Comparison of ENCODE assay signal across 1 cellular context in the genomic region with DNA sequence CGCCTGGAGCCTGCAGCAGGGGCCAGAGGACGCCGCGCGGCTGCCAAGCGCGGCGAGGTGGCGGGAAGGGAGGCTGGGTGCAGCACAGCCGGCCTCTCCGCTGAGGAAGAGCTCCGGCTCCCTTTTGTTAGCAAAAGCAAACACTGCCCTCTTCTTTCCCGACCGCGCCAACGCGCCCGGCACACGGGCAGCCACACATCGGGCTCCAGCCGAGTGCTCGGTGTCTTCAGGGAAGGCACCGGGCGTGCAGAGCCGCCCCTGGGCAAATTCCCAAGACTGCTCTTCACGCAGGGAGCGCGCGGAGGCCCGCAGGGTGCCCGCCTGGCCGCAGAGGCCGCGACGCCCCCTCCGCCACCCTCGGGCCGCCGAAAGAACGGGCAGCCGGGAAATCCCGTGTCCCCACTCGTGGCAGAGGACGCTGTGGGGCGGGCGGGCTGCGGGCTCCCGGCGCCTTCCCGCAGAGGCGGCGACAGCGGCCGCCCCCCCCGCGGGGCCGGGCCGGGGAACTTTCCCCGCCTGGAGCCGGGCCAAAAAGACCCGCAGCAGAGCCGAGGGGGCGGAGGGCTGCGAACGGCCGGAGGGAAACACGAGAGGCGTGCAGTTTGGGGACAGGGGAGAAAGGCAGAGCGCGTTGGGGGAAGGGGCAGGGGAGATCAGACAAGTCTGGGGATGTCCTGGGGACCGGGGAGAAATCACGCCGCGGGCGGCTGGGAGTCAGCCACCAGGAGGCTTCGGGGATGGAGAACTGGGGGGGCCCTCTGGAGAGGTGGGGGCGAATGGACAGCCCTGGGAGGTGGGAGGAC.
A peak's percentile ranks its signal among the peaks of the same experiment; 100 is the strongest.
TF ChIP-seq lines count a peak whose summit lies in the region.

No MANE protein-coding gene starts in this region.

TF ChIP-seq in HepG2, 621 proteins besides CTCF, POLR2A, EP300 and RAD21 (continued from another document and continues in another):
- TF ChIP-seq, protein P1, sequence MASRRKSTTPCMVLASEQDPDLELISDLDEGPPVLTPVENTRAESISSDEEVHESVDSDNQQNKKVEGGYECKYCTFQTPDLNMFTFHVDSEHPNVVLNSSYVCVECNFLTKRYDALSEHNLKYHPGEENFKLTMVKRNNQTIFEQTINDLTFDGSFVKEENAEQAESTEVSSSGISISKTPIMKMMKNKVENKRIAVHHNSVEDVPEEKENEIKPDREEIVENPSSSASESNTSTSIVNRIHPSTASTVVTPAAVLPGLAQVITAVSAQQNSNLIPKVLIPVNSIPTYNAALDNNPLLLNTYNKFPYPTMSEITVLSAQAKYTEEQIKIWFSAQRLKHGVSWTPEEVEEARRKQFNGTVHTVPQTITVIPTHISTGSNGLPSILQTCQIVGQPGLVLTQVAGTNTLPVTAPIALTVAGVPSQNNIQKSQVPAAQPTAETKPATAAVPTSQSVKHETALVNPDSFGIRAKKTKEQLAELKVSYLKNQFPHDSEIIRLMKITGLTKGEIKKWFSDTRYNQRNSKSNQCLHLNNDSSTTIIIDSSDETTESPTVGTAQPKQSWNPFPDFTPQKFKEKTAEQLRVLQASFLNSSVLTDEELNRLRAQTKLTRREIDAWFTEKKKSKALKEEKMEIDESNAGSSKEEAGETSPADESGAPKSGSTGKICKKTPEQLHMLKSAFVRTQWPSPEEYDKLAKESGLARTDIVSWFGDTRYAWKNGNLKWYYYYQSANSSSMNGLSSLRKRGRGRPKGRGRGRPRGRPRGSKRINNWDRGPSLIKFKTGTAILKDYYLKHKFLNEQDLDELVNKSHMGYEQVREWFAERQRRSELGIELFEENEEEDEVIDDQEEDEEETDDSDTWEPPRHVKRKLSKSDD (CRISPR knock-in tag; IDR thresholded peaks at IDR 0.05; ENCODE audit: low read depth), result no peak
- TF ChIP-seq SETDB1 (CRISPR knock-in tag; IDR thresholded peaks at IDR 0.05; ENCODE audit: borderline replicate concordance) (no peak), PCBP2 (optimal IDR thresholded peaks at IDR 0.05; ENCODE audit: low read depth, low read length, poor library complexity, severe bottlenecking) (no peak), POLR2G (IDR thresholded peaks at IDR 0.05; ENCODE audit: low read depth, low read length) (peak; percentile 44; the same call in 1 of the 2 replicates), ZNF589 (CRISPR knock-in tag; conservative IDR thresholded peaks at IDR 0.05) (no peak), ZNF337 (CRISPR knock-in tag; IDR thresholded peaks at IDR 0.05; ENCODE audit: borderline replicate concordance, low read depth) (no peak), ZNF264 (CRISPR knock-in tag; IDR thresholded peaks at IDR 0.05) (no peak), ZC3H13 (CRISPR knock-in tag; IDR thresholded peaks at IDR 0.05) (no peak), CHD2 (IDR thresholded peaks at IDR 0.05; ENCODE audit: low read depth, low read length) (no peak), HIVEP1 (CRISPR knock-in tag; IDR thresholded peaks at IDR 0.05) (no peak), DPF2 (CRISPR knock-in tag; IDR thresholded peaks at IDR 0.05; ENCODE audit: borderline replicate concordance, low read depth) (no peak), ZNF460 (CRISPR knock-in tag; IDR thresholded peaks at IDR 0.05; ENCODE audit: borderline replicate concordance) (no peak), NFE2L1 (CRISPR knock-in tag; IDR thresholded peaks at IDR 0.05; ENCODE audit: borderline replicate concordance) (no peak), GZF1 (CRISPR knock-in tag; IDR thresholded peaks at IDR 0.05) (no peak), ZNF121 (CRISPR knock-in tag; IDR thresholded peaks at IDR 0.05) (no peak), DNMT1 (CRISPR knock-in tag; IDR thresholded peaks at IDR 0.05) (no peak), NR1H2 (CRISPR knock-in tag; IDR thresholded peaks at IDR 0.05; ENCODE audit: borderline replicate concordance, low read depth) (no peak), GATAD1 (CRISPR knock-in tag; IDR thresholded peaks at IDR 0.05) (no peak), EED (CRISPR knock-in tag; IDR thresholded peaks at IDR 0.05) (no peak), ATM (IDR thresholded peaks at IDR 0.05; ENCODE audit: borderline replicate concordance) (no peak), RFX5 (IDR thresholded peaks at IDR 0.05; ENCODE audit: low read depth, low read length) (no peak), RBM39 (IDR thresholded peaks at IDR 0.05; ENCODE audit: low read depth, low read length, poor library complexity, severe bottlenecking) (no peak), FIP1L1 (IDR thresholded peaks at IDR 0.05; ENCODE audit: borderline replicate concordance, insufficient read depth, low read depth, low read length) (no peak), FOXK1 (CRISPR knock-in tag; IDR thresholded peaks at IDR 0.05; ENCODE audit: borderline replicate concordance, low read depth) (0 out of 2 replicates have a peak, but pooled peaks have one; percentile 5), CREB1 (IDR thresholded peaks at IDR 0.05) (no peak), CREB1 (CRISPR knock-in tag; IDR thresholded peaks at IDR 0.05) (no peak), FOXM1 (CRISPR knock-in tag; IDR thresholded peaks at IDR 0.05) (no peak), KDM6A (CRISPR knock-in tag; IDR thresholded peaks at IDR 0.05; ENCODE audit: low read depth) (no peak), SPEN (CRISPR knock-in tag; IDR thresholded peaks at IDR 0.05; ENCODE audit: low read depth) (no peak)
- TF ChIP-seq, protein P2, sequence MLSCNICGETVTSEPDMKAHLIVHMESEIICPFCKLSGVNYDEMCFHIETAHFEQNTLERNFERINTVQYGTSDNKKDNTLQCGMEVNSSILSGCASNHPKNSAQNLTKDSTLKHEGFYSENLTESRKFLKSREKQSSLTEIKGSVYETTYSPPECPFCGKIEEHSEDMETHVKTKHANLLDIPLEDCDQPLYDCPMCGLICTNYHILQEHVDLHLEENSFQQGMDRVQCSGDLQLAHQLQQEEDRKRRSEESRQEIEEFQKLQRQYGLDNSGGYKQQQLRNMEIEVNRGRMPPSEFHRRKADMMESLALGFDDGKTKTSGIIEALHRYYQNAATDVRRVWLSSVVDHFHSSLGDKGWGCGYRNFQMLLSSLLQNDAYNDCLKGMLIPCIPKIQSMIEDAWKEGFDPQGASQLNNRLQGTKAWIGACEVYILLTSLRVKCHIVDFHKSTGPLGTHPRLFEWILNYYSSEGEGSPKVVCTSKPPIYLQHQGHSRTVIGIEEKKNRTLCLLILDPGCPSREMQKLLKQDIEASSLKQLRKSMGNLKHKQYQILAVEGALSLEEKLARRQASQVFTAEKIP (CRISPR knock-in tag; IDR thresholded peaks at IDR 0.05; ENCODE audit: borderline replicate concordance), result no peak
- TF ChIP-seq, protein P3, sequence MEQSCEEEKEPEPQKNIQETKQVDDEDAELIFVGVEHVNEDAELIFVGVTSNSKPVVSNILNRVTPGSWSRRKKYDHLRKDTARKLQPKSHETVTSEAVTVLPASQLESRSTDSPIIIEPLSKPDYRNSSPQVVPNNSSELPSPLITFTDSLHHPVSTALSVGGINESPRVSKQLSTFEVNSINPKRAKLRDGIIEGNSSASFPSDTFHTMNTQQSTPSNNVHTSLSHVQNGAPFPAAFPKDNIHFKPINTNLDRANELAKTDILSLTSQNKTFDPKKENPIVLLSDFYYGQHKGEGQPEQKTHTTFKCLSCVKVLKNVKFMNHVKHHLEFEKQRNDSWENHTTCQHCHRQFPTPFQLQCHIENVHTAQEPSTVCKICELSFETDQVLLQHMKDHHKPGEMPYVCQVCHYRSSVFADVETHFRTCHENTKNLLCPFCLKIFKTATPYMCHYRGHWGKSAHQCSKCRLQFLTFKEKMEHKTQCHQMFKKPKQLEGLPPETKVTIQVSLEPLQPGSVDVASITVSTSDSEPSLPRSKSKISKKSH (CRISPR knock-in tag; IDR thresholded peaks at IDR 0.05; ENCODE audit: borderline replicate concordance), result no peak; the same call in 1 of the 2 replicates
- TF ChIP-seq, protein P4, sequence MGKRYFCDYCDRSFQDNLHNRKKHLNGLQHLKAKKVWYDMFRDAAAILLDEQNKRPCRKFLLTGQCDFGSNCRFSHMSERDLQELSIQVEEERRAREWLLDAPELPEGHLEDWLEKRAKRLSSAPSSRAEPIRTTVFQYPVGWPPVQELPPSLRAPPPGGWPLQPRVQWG (CRISPR knock-in tag; IDR thresholded peaks at IDR 0.05; ENCODE audit: borderline replicate concordance, low read depth), result no peak
- TF ChIP-seq, protein P5, sequence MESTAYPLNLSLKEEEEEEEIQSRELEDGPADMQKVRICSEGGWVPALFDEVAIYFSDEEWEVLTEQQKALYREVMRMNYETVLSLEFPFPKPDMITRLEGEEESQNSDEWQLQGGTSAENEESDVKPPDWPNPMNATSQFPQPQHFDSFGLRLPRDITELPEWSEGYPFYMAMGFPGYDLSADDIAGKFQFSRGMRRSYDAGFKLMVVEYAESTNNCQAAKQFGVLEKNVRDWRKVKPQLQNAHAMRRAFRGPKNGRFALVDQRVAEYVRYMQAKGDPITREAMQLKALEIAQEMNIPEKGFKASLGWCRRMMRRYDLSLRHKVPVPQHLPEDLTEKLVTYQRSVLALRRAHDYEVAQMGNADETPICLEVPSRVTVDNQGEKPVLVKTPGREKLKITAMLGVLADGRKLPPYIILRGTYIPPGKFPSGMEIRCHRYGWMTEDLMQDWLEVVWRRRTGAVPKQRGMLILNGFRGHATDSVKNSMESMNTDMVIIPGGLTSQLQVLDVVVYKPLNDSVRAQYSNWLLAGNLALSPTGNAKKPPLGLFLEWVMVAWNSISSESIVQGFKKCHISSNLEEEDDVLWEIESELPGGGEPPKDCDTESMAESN (CRISPR knock-in tag; conservative IDR thresholded peaks at IDR 0.05), result peak; percentile 79
- TF ChIP-seq, protein P6, sequence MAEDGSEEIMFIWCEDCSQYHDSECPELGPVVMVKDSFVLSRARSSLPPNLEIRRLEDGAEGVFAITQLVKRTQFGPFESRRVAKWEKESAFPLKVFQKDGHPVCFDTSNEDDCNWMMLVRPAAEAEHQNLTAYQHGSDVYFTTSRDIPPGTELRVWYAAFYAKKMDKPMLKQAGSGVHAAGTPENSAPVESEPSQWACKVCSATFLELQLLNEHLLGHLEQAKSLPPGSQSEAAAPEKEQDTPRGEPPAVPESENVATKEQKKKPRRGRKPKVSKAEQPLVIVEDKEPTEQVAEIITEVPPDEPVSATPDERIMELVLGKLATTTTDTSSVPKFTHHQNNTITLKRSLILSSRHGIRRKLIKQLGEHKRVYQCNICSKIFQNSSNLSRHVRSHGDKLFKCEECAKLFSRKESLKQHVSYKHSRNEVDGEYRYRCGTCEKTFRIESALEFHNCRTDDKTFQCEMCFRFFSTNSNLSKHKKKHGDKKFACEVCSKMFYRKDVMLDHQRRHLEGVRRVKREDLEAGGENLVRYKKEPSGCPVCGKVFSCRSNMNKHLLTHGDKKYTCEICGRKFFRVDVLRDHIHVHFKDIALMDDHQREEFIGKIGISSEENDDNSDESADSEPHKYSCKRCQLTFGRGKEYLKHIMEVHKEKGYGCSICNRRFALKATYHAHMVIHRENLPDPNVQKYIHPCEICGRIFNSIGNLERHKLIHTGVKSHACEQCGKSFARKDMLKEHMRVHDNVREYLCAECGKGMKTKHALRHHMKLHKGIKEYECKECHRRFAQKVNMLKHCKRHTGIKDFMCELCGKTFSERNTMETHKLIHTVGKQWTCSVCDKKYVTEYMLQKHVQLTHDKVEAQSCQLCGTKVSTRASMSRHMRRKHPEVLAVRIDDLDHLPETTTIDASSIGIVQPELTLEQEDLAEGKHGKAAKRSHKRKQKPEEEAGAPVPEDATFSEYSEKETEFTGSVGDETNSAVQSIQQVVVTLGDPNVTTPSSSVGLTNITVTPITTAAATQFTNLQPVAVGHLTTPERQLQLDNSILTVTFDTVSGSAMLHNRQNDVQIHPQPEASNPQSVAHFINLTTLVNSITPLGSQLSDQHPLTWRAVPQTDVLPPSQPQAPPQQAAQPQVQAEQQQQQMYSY (CRISPR knock-in tag; IDR thresholded peaks at IDR 0.05), result no peak
- TF ChIP-seq, protein P7, sequence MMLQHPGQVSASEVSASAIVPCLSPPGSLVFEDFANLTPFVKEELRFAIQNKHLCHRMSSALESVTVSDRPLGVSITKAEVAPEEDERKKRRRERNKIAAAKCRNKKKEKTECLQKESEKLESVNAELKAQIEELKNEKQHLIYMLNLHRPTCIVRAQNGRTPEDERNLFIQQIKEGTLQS (CRISPR knock-in tag; IDR thresholded peaks at IDR 0.05), result no peak
- TF ChIP-seq, protein P8, sequence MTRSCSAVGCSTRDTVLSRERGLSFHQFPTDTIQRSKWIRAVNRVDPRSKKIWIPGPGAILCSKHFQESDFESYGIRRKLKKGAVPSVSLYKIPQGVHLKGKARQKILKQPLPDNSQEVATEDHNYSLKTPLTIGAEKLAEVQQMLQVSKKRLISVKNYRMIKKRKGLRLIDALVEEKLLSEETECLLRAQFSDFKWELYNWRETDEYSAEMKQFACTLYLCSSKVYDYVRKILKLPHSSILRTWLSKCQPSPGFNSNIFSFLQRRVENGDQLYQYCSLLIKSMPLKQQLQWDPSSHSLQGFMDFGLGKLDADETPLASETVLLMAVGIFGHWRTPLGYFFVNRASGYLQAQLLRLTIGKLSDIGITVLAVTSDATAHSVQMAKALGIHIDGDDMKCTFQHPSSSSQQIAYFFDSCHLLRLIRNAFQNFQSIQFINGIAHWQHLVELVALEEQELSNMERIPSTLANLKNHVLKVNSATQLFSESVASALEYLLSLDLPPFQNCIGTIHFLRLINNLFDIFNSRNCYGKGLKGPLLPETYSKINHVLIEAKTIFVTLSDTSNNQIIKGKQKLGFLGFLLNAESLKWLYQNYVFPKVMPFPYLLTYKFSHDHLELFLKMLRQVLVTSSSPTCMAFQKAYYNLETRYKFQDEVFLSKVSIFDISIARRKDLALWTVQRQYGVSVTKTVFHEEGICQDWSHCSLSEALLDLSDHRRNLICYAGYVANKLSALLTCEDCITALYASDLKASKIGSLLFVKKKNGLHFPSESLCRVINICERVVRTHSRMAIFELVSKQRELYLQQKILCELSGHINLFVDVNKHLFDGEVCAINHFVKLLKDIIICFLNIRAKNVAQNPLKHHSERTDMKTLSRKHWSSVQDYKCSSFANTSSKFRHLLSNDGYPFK (CRISPR knock-in tag; IDR thresholded peaks at IDR 0.05; ENCODE audit: borderline replicate concordance), result no peak
- TF ChIP-seq, protein P9, sequence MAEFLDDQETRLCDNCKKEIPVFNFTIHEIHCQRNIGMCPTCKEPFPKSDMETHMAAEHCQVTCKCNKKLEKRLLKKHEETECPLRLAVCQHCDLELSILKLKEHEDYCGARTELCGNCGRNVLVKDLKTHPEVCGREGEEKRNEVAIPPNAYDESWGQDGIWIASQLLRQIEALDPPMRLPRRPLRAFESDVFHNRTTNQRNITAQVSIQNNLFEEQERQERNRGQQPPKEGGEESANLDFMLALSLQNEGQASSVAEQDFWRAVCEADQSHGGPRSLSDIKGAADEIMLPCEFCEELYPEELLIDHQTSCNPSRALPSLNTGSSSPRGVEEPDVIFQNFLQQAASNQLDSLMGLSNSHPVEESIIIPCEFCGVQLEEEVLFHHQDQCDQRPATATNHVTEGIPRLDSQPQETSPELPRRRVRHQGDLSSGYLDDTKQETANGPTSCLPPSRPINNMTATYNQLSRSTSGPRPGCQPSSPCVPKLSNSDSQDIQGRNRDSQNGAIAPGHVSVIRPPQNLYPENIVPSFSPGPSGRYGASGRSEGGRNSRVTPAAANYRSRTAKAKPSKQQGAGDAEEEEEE (CRISPR knock-in tag; IDR thresholded peaks at IDR 0.05; ENCODE audit: borderline replicate concordance), result no peak
- TF ChIP-seq, protein P10, sequence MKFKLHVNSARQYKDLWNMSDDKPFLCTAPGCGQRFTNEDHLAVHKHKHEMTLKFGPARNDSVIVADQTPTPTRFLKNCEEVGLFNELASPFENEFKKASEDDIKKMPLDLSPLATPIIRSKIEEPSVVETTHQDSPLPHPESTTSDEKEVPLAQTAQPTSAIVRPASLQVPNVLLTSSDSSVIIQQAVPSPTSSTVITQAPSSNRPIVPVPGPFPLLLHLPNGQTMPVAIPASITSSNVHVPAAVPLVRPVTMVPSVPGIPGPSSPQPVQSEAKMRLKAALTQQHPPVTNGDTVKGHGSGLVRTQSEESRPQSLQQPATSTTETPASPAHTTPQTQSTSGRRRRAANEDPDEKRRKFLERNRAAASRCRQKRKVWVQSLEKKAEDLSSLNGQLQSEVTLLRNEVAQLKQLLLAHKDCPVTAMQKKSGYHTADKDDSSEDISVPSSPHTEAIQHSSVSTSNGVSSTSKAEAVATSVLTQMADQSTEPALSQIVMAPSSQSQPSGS (CRISPR knock-in tag; IDR thresholded peaks at IDR 0.05), result no peak
